ENCODE assay signal across 1 cellular context in the genomic region with DNA sequence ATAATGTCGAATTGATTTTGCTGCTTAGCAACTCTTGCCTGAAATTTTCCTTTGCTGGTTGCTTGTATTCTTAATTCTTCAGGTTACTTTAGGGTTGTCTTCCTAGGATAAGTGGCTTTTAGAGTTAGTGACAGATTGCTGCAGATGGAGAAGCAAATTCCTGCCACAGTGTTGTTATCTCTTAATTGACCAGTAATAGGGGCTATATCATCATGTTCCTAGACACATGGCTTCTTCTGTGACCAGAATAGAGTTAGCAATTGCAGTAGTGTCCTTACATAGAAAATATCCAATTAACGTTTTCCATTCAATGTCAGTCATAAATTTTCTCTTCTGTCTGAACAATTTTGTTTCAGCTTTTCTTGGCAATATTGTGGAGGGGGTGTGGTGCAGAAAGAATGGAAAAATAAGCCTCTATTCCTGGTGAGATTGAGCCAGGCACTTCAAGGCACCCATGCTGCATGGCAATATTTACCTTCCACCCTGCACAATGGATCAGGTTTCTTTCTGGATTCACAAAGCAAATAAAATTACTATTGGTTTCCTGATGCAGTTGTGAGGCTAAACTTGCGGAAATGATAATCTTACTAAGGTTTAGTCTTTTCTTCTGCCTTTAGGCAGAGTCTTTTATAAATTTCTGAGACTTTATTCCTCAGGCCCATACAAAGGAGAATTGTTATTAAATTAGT.
TF ChIP-seq lines count a peak whose summit lies in the region.

No MANE protein-coding gene starts in this region.

TF ChIP-seq in H1, 55 proteins besides CTCF, POLR2A, EP300 and RAD21:
- no peak for TF ChIP-seq SP2 (IDR thresholded peaks at IDR 0.05; ENCODE audit: low read length)
- no peak for TF ChIP-seq POU5F1 (IDR thresholded peaks at IDR 0.05; ENCODE audit: low read depth, low read length)
- TF ChIP-seq CHD1 (IDR thresholded peaks at IDR 0.05; ENCODE audit: low read depth, low read length): no peak
- TF ChIP-seq KDM5A (IDR thresholded peaks at IDR 0.05; ENCODE audit: low read length): no peak
- TF ChIP-seq, protein P1, sequence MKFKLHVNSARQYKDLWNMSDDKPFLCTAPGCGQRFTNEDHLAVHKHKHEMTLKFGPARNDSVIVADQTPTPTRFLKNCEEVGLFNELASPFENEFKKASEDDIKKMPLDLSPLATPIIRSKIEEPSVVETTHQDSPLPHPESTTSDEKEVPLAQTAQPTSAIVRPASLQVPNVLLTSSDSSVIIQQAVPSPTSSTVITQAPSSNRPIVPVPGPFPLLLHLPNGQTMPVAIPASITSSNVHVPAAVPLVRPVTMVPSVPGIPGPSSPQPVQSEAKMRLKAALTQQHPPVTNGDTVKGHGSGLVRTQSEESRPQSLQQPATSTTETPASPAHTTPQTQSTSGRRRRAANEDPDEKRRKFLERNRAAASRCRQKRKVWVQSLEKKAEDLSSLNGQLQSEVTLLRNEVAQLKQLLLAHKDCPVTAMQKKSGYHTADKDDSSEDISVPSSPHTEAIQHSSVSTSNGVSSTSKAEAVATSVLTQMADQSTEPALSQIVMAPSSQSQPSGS (IDR thresholded peaks at IDR 0.05; ENCODE audit: low read length): no peak
- TF ChIP-seq CBX8 (IDR thresholded peaks at IDR 0.05; ENCODE audit: borderline replicate concordance, low read depth, low read length): no peak
- TF ChIP-seq TCF12 (IDR thresholded peaks at IDR 0.05; ENCODE audit: low read depth, low read length): no peak
- no peak for TF ChIP-seq SP1 (IDR thresholded peaks at IDR 0.05; ENCODE audit: low read depth, low read length)
- TF ChIP-seq SUZ12 (IDR thresholded peaks at IDR 0.05; ENCODE audit: low read length): no peak
- TF ChIP-seq EZH2 (IDR thresholded peaks at IDR 0.05; ENCODE audit: low read depth, low read length, severe bottlenecking): no peak
- TF ChIP-seq ZNF274 (IDR thresholded peaks at IDR 0.05; ENCODE audit: borderline replicate concordance, extremely low read depth, low read length): no peak
- TF ChIP-seq JUN (IDR thresholded peaks at IDR 0.05; ENCODE audit: low read depth, low read length): no peak
- TF ChIP-seq KDM4A (IDR thresholded peaks at IDR 0.05; ENCODE audit: low read depth, low read length, severe bottlenecking): no peak
